In the genomic region with DNA sequence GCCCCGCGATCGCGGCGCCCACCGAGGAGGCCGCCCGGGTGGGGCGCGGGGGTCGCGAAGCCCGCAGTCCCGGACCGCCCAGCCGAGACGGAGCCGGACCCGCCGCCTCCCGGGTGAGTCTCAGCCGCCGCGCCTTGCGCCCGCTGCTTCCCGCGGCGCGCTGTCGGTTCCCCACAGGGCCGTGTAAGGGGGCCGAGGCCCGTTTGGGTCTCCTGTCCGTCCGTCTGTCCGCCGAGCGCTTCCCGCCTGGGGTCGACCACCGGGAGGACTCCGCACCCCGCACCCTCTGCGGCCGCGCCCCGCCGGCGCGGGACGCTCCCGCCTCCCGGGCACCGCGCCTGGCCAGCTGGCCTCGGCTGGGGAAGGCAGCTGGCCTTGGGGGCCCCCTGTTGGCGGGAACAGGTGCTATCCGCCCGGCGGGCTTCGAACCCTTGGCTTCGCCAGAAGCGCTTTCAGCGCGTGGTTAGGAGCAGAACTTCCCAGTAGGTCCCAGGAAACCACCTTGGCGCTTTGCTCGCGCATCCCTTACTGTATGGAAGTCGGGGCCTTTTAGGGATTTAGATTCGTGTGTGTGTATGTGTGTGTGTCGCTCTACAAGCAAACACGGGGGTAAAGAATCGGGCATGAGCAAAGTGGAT, we compare ENCODE assay signal across 8 cellular contexts. TPM values are rescaled to one million over a fixed set of nuclear protein-coding genes. Genes with fewer than 3 reads are reported as not detected.
DNase-seq lines count a peak whose midpoint lies in the region; ATAC-seq and TF ChIP-seq lines count a peak whose summit lies in the region.

No MANE protein-coding gene starts in this region.

- intact Hi-C loops in CD14-positive monocyte (cut with micrococcal nuclease) = loop anchor here (2.0 to 5.0 kb wide), 2 partner anchors 118 to 119 kb away; no protein-coding TSS in a partner anchor

- H3K36me3 ChIP-seq in GM23338 (ENCODE audit: insufficient read depth) (no peaks in the 10 kb centered on the region), SJCRH30 (no peaks in the 10 kb centered on the region)

- H3F3A ChIP-seq in GM23338 (replicated peaks; ENCODE audit: low read depth) = no peaks in the 10 kb centered on the region

- H3K4me1 ChIP-seq in GM23338 (ENCODE audit: insufficient read depth) (peaks cover 5% of the 10 kb centered on the region; the same call in 1 of the 2 replicates), SJCRH30 (peaks cover 15% of the 10 kb centered on the region)

- H3K27ac Mint-ChIP-seq in CD14-positive monocyte = peak overlapping the region in 1 of 7 donors; percentile 1
- H3K27ac Mint-ChIP-seq in GM23338 = no peak overlapping the region

- peak overlapping the region; percentile 92 for H3K4me2 ChIP-seq in GM23338

- H3K79me2 ChIP-seq in GM23338 (replicated peaks; ENCODE audit: insufficient read depth) = peaks cover 6% of the 10 kb centered on the region

- no peaks in the 10 kb centered on the region for H3K9me2 ChIP-seq in GM23338 (ENCODE audit: insufficient read depth)

- ATAC-seq in GM23338 (peak; percentile 47), HG03565 (IDR thresholded peaks at IDR 0.05; ENCODE audit: unreplicated experiment) (no peak)

- DNase-seq in CD14-positive monocyte (ENCODE audit: low spot score) (no peak), GM23338 (ENCODE audit: low spot score) (peak; percentile 81), SJCRH30 (peak; percentile 75 to 80), cerebellum (ENCODE audit: low spot score) (peak; percentile 75), kidney glomerular epithelial cell (lab: John Stamatoyannopoulos, UW) (peak; percentile 18), NCI-H524 treated with DMSO at 0.1 percent for 48 hours (lab: John Stamatoyannopoulos, UW) (no peak)
- DNase-seq in stimulated activated CD4-positive, alpha-beta T cell treated with anti-CD3 and anti-CD28 coated beads, Interleukin-1b, Interleukin-23, amount 100 ng/mL, for 24 hours (ENCODE audit: low read depth in 4 of 4, low spot score in 1 of 4) = peak in 3 of 4 experiments; percentile 11 to 16 (median 16)

- H3K27me3 Mint-ChIP-seq in CD14-positive monocyte (ENCODE audit: low read depth in 3 of 3) = peaks cover 48 to 60% (median 50%) of the 10 kb centered on the region in 3 donors
- H3K27me3 Mint-ChIP-seq in GM23338 (ENCODE audit: insufficient read depth, low read depth, poor library complexity) = peaks cover 29% of the 10 kb centered on the region

- peak overlapping the region; percentile 71 to 92 for H3K4me3 Mint-ChIP-seq in CD14-positive monocyte
- peak overlapping the region; percentile 77 for H3K4me3 Mint-ChIP-seq in GM23338

- TF ChIP-seq CTCF in CD14-positive monocyte (IDR thresholded peaks at IDR 0.05) (peak; percentile 71), GM23338 (conservative IDR thresholded peaks at IDR 0.05; ENCODE audit: low read depth in 2 of 2) (peak; percentile 65 to 70)

- H3K27me3 ChIP-seq in GM23338 (ENCODE audit: insufficient read depth) (peaks cover 35% of the 10 kb centered on the region), SJCRH30 (no peaks in the 10 kb centered on the region)

- peak overlapping the region; percentile 66; the same call in 1 of the 2 replicates for H2AFZ ChIP-seq in GM23338

- H4K20me1 ChIP-seq in GM23338 (replicated peaks; ENCODE audit: insufficient read depth) = peaks cover 10% of the 10 kb centered on the region

- H3K4me1 Mint-ChIP-seq in CD14-positive monocyte (peaks cover 41% of the 10 kb centered on the region), GM23338 (peaks cover 52% of the 10 kb centered on the region)

- H3K9me3 Mint-ChIP-seq in CD14-positive monocyte (peaks cover 0 to 6% (median 3%) of the 10 kb centered on the region in 7 donors), GM23338 (no peaks in the 10 kb centered on the region)

- H3K27ac ChIP-seq in GM23338 (ENCODE audit: low read depth) (no peak overlapping the region), SJCRH30 (peak overlapping the region; percentile 5; the same call in 1 of the 2 replicates)

- H3K36me3 Mint-ChIP-seq in CD14-positive monocyte (peaks cover 3 to 9% of the 10 kb centered on the region in 2 donors), GM23338 (ENCODE audit: low read depth) (no peaks in the 10 kb centered on the region)

- H3K9me3 ChIP-seq in SJCRH30 (replicated peaks) = no peaks in the 10 kb centered on the region

- H3K4me3 ChIP-seq in GM23338 (peak overlapping the region; percentile 87), SJCRH30 (peak overlapping the region; percentile 78)

TF ChIP-seq in GM23338, 12 proteins besides CTCF, POLR2A, EP300 and RAD21:
- TF ChIP-seq CREB1 (CRISPR knock-in tag; IDR thresholded peaks at IDR 0.05; ENCODE audit: low read depth) (peak; percentile 33; the same call in 1 of the 2 replicates), EZH2 (IDR thresholded peaks at IDR 0.05; ENCODE audit: low read depth, unreplicated experiment) (no peak), EZH2phosphoT487 (IDR thresholded peaks at IDR 0.05; ENCODE audit: unreplicated experiment) (no peak), NANOG (IDR thresholded peaks at IDR 0.05; ENCODE audit: borderline replicate concordance) (no peak), JUNB (IDR thresholded peaks at IDR 0.05; ENCODE audit: unreplicated experiment) (no peak)
- TF ChIP-seq, protein P1, sequence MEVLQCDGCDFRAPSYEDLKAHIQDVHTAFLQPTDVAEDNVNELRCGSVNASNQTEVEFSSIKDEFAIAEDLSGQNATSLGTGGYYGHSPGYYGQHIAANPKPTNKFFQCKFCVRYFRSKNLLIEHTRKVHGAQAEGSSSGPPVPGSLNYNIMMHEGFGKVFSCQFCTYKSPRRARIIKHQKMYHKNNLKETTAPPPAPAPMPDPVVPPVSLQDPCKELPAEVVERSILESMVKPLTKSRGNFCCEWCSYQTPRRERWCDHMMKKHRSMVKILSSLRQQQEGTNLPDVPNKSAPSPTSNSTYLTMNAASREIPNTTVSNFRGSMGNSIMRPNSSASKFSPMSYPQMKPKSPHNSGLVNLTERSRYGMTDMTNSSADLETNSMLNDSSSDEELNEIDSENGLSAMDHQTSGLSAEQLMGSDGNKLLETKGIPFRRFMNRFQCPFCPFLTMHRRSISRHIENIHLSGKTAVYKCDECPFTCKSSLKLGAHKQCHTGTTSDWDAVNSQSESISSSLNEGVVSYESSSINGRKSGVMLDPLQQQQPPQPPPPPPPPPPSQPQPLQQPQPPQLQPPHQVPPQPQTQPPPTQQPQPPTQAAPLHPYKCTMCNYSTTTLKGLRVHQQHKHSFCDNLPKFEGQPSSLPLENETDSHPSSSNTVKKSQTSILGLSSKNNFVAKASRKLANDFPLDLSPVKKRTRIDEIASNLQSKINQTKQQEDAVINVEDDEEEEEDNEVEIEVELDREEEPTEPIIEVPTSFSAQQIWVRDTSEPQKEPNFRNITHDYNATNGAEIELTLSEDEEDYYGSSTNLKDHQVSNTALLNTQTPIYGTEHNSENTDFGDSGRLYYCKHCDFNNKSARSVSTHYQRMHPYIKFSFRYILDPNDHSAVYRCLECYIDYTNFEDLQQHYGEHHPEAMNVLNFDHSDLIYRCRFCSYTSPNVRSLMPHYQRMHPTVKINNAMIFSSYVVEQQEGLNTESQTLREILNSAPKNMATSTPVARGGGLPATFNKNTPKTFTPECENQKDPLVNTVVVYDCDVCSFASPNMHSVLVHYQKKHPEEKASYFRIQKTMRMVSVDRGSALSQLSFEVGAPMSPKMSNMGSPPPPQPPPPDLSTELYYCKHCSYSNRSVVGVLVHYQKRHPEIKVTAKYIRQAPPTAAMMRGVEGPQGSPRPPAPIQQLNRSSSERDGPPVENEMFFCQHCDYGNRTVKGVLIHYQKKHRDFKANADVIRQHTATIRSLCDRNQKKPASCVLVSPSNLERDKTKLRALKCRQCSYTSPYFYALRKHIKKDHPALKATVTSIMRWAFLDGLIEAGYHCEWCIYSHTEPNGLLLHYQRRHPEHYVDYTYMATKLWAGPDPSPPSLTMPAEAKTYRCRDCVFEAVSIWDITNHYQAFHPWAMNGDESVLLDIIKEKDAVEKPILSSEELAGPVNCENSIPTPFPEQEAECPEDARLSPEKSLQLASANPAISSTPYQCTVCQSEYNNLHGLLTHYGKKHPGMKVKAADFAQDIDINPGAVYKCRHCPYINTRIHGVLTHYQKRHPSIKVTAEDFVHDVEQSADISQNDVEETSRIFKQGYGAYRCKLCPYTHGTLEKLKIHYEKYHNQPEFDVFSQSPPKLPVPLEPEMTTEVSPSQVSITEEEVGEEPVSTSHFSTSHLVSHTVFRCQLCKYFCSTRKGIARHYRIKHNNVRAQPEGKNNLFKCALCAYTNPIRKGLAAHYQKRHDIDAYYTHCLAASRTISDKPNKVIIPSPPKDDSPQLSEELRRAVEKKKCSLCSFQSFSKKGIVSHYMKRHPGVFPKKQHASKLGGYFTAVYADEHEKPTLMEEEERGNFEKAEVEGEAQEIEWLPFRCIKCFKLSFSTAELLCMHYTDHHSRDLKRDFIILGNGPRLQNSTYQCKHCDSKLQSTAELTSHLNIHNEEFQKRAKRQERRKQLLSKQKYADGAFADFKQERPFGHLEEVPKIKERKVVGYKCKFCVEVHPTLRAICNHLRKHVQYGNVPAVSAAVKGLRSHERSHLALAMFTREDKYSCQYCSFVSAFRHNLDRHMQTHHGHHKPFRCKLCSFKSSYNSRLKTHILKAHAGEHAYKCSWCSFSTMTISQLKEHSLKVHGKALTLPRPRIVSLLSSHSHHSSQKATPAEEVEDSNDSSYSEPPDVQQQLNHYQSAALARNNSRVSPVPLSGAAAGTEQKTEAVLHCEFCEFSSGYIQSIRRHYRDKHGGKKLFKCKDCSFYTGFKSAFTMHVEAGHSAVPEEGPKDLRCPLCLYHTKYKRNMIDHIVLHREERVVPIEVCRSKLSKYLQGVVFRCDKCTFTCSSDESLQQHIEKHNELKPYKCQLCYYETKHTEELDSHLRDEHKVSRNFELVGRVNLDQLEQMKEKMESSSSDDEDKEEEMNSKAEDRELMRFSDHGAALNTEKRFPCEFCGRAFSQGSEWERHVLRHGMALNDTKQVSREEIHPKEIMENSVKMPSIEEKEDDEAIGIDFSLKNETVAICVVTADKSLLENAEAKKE (CRISPR knock-in tag; IDR thresholded peaks at IDR 0.05) = no peak

RNA-seq across cellular contexts. Expression of a gene that starts 0.4 kb away (rescaled TPM):
- polyA plus RNA-seq in CD14-positive monocyte (1 to 10 TPM; 2.1 to 2.5 TPM), GM23338 (2016; fragmentation: Nextera tagmentation; extraction: Ambion mirVana) (4.0 and 4.7 TPM in 2 replicates)
- total RNA-seq in GM23338 (2014; rRNA removed; shearing (Covaris generic)) = 5.2 and 7.9 TPM in 2 replicates
- 20.6 and 21.4 TPM in 2 replicates for total RNA-seq in SJCRH30 (2014; rRNA removed; shearing (Covaris generic))
- total RNA-seq in cerebellum = 4.7 TPM

Comparison
In these comparisons a context has a peak if more than half of its experiments do, and no peak if none do; other contexts are left out.
1. DNase-seq: peak in GM23338 (single experiment), SJCRH30 (2 of 2), cerebellum (single experiment), kidney glomerular epithelial cell (single experiment) and stimulated activated CD4-positive, alpha-beta T cell treated with anti-CD3 and anti-CD28 coated beads, Interleukin-1b, Interleukin-23, amount 100 ng/mL, for 24 hours (3 of 4); none in CD14-positive monocyte (single experiment) and NCI-H524 treated with DMSO at 0.1 percent for 48 hours (single experiment).